Comparison of ENCODE assay signal across 8 cellular contexts in the genomic region with DNA sequence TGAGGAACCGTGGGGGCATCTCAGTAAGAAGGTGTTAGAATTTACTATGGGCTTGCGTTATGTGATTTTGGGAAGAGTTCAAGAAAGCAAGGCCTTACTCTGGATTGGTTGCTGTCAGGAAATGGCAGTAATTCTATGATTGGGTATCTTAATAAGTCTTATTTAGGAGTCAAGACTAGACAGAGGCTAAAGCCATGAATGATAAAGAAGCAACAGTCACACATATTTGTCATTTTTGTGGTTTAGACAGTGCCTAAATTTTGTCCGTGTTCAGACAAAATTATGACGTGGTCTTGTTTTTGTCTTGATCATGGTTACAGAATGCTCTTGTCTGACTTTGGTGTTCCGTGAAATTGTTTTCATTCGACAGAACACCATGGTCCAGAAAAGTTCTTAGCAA. TPM values are rescaled to one million over a fixed set of nuclear protein-coding genes. Genes with fewer than 3 reads are reported as not detected.
A peak's percentile ranks its signal among the peaks of the same experiment; 100 is the strongest.
DNase-seq lines count a peak whose midpoint lies in the region; ATAC-seq and TF ChIP-seq lines count a peak whose summit lies in the region.

No MANE protein-coding gene starts in this region.

- peak overlapping the region; percentile 92 to 99 for H3K4me3 Mint-ChIP-seq in activated T-cell treated with anti-CD3 and anti-CD28 coated beads, Interleukin-2, amount 50 U/mL, for 72 hours

- intact Hi-C loops in ascending aorta (cut with DNase I): loop anchor here (2.0 to 10.0 kb wide), 2 partner anchors 77 to 1585 kb away; a partner anchor contains a TSS
- intact Hi-C loops in tibial artery (cut with DNase I; ENCODE audit: low total_unique reads): loop anchor here (5.0 kb wide), 1 partner anchor 62 kb away; a partner anchor contains a TSS

- no peak for TF ChIP-seq CTCF in ascending aorta (IDR thresholded peaks at IDR 0.05)
- TF ChIP-seq CTCF in tibial artery (IDR thresholded peaks at IDR 0.05): no peak

- peaks cover 0 to 6% of the 10 kb centered on the region in 2 donors for H3K4me1 ChIP-seq in ascending aorta
- peaks cover 0 to 25% (median 6%) of the 10 kb centered on the region in 4 donors for H3K4me1 ChIP-seq in tibial artery

- H3K9me3 ChIP-seq in ascending aorta (no peaks in the 10 kb centered on the region), tibial artery (no peaks in the 10 kb centered on the region)

- H3K4me1 Mint-ChIP-seq in activated T-cell treated with anti-CD3 and anti-CD28 coated beads, Interleukin-2, amount 50 U/mL, for 72 hours (ENCODE audit: low read depth): peaks cover 27% of the 10 kb centered on the region

- DNase-seq in activated T-cell treated with anti-CD3 and anti-CD28 coated beads, Interleukin-2, amount 50 U/mL, for 72 hours: no peak
- no peak for DNase-seq in activated T-cell treated with anti-CD3 and anti-CD28 coated beads, Interleukin-2, amount 50 U/mL, for 1 hour
- DNase-seq in ascending aorta (ENCODE audit: low spot score in 2 of 2) (no peak), kidney tubule cell (ENCODE audit: low spot score) (peak; percentile 32), tibial artery (no peak), DMS153 treated with DMSO at 0.1 percent for 48 hours (lab: John Stamatoyannopoulos, UW; ENCODE audit: unreplicated experiment) (no peak), activated gamma-delta T cell (lab: John Stamatoyannopoulos, UW) (no peak), ecto neural progenitor cell (ENCODE audit: low spot score) (no peak)

- H3K4me3 ChIP-seq in ascending aorta (peak overlapping the region in 1 of 2 donors; percentile 91), tibial artery (peak overlapping the region; percentile 71 to 92)

- H3K9me3 Mint-ChIP-seq in activated T-cell treated with anti-CD3 and anti-CD28 coated beads, Interleukin-2, amount 50 U/mL, for 72 hours: no peaks in the 10 kb centered on the region

- H3K36me3 ChIP-seq in ascending aorta: no peaks in the 10 kb centered on the region
- H3K36me3 ChIP-seq in tibial artery: no peaks in the 10 kb centered on the region

- peak overlapping the region; percentile 70 to 96 for H3K27ac ChIP-seq in ascending aorta
- peak overlapping the region; percentile 96 to 97 for H3K27ac ChIP-seq in tibial artery

- H3K27me3 Mint-ChIP-seq in activated T-cell treated with anti-CD3 and anti-CD28 coated beads, Interleukin-2, amount 50 U/mL, for 72 hours (ENCODE audit: low read depth): no peaks in the 10 kb centered on the region

- peak overlapping the region; percentile 95 for H3K27ac Mint-ChIP-seq in activated T-cell treated with anti-CD3 and anti-CD28 coated beads, Interleukin-2, amount 50 U/mL, for 72 hours

- H3K36me3 Mint-ChIP-seq in activated T-cell treated with anti-CD3 and anti-CD28 coated beads, Interleukin-2, amount 50 U/mL, for 72 hours (ENCODE audit: insufficient read depth in 2 of 2): no peaks in the 10 kb centered on the region

- H3K27me3 ChIP-seq in ascending aorta (no peaks in the 10 kb centered on the region), tibial artery (no peaks in the 10 kb centered on the region)

- no peak for ATAC-seq in activated T-cell treated with anti-CD3 and anti-CD28 coated beads, Interleukin-2, amount 50 U/mL, for 72 hours (replicated peaks in 1 of 2)

RNA-seq across cellular contexts. Expression of a gene that starts 0.9 kb away (rescaled TPM):
- total RNA-seq in activated T-cell treated with anti-CD3 and anti-CD28 coated beads, Interleukin-2, amount 50 U/mL, for 72 hours: 1 to 10 TPM; 7.2 to 7.3 TPM
- 2.8 TPM for total RNA-seq in ascending aorta
